1 cellular context compared by ENCODE assay signal in the genomic region with DNA sequence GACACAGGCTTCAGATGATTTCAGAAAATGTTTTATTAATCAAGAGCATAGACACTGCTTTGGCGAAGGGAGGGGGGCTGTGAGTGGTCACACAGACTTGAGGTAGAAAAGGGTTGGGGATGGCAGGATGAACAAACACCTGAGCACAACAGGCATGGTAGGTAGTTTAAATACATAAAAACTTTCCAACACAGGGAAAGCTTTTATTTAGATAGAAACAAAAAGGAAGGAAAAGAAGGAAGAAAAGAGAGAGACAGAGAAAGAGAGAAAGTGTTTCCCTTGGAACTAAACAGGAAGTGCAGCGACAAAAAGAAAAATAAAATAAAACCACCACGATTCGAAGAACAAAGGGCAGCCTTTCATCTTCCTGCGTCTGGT.
TF ChIP-seq lines count a peak whose summit lies in the region.

No MANE protein-coding gene starts in this region.

TF ChIP-seq in GM23338, 12 proteins besides CTCF, POLR2A, EP300 and RAD21 (continued from another document):
- TF ChIP-seq, protein P1, sequence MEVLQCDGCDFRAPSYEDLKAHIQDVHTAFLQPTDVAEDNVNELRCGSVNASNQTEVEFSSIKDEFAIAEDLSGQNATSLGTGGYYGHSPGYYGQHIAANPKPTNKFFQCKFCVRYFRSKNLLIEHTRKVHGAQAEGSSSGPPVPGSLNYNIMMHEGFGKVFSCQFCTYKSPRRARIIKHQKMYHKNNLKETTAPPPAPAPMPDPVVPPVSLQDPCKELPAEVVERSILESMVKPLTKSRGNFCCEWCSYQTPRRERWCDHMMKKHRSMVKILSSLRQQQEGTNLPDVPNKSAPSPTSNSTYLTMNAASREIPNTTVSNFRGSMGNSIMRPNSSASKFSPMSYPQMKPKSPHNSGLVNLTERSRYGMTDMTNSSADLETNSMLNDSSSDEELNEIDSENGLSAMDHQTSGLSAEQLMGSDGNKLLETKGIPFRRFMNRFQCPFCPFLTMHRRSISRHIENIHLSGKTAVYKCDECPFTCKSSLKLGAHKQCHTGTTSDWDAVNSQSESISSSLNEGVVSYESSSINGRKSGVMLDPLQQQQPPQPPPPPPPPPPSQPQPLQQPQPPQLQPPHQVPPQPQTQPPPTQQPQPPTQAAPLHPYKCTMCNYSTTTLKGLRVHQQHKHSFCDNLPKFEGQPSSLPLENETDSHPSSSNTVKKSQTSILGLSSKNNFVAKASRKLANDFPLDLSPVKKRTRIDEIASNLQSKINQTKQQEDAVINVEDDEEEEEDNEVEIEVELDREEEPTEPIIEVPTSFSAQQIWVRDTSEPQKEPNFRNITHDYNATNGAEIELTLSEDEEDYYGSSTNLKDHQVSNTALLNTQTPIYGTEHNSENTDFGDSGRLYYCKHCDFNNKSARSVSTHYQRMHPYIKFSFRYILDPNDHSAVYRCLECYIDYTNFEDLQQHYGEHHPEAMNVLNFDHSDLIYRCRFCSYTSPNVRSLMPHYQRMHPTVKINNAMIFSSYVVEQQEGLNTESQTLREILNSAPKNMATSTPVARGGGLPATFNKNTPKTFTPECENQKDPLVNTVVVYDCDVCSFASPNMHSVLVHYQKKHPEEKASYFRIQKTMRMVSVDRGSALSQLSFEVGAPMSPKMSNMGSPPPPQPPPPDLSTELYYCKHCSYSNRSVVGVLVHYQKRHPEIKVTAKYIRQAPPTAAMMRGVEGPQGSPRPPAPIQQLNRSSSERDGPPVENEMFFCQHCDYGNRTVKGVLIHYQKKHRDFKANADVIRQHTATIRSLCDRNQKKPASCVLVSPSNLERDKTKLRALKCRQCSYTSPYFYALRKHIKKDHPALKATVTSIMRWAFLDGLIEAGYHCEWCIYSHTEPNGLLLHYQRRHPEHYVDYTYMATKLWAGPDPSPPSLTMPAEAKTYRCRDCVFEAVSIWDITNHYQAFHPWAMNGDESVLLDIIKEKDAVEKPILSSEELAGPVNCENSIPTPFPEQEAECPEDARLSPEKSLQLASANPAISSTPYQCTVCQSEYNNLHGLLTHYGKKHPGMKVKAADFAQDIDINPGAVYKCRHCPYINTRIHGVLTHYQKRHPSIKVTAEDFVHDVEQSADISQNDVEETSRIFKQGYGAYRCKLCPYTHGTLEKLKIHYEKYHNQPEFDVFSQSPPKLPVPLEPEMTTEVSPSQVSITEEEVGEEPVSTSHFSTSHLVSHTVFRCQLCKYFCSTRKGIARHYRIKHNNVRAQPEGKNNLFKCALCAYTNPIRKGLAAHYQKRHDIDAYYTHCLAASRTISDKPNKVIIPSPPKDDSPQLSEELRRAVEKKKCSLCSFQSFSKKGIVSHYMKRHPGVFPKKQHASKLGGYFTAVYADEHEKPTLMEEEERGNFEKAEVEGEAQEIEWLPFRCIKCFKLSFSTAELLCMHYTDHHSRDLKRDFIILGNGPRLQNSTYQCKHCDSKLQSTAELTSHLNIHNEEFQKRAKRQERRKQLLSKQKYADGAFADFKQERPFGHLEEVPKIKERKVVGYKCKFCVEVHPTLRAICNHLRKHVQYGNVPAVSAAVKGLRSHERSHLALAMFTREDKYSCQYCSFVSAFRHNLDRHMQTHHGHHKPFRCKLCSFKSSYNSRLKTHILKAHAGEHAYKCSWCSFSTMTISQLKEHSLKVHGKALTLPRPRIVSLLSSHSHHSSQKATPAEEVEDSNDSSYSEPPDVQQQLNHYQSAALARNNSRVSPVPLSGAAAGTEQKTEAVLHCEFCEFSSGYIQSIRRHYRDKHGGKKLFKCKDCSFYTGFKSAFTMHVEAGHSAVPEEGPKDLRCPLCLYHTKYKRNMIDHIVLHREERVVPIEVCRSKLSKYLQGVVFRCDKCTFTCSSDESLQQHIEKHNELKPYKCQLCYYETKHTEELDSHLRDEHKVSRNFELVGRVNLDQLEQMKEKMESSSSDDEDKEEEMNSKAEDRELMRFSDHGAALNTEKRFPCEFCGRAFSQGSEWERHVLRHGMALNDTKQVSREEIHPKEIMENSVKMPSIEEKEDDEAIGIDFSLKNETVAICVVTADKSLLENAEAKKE (CRISPR knock-in tag; IDR thresholded peaks at IDR 0.05), result no peak
- no peak for TF ChIP-seq POLR2AphosphoS5 (IDR thresholded peaks at IDR 0.05; ENCODE audit: low read depth)
